In the genomic region with DNA sequence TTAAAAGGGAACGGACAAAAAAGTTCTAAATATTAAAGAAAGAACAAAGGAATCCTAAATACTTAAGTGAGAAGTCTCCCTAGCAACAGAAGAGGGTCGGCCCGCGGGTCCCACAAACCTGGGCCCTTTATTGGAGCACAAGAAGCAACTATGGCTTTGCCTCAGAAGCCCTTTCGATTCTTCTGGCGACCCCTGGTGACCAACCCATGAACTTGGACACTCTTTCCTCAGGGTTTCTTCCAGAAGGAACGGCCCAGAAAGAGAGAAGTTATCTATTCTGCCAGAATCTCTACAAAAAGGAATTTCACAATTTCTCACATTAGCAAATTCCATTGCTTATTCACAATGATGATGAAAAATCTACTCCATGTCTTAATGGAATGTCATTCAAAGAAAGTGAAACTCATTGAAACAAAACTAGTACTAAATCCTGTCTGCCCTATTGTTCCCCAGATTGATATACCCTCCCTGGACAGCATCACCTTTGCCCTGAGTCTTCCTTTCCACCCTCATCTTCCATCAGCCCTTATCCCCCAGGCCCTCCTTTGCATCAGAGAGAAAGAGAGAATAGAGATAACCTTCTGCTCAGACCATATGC, we compare ENCODE assay signal across 8 cellular contexts. TPM values are rescaled to one million over a fixed set of nuclear protein-coding genes. Genes with fewer than 3 reads are reported as not detected.
A peak's percentile ranks its signal among the peaks of the same experiment; 100 is the strongest.
DNase-seq lines count a peak whose midpoint lies in the region; ATAC-seq and TF ChIP-seq lines count a peak whose summit lies in the region.

No MANE protein-coding gene starts in this region.

- 17 to 19% (median 19%) methylated on average over 7 of the region's 7 CpGs for WGBS in heart left ventricle, 4 donors

- POLR2A ChIA-PET in BJ (lab: Charles Lee) = no interaction called here

- DNase-seq in BJ (ENCODE audit: low read depth) (no peak), NCI-H526 (lab: John Stamatoyannopoulos, UW) (peak; percentile 34 to 81), heart left ventricle (peak; percentile 51 to 72 (median 72)), posterior vena cava (ENCODE audit: low spot score) (peak; percentile 86)
- DNase-seq in activated T-cell treated with anti-CD3 and anti-CD28 coated beads, Interleukin-2, amount 50 U/mL, for 48 hours = peak; percentile 50 to 62

- CTCF ChIA-PET in BJ (lab: Yijun Ruan, JAX) = interaction anchor here (0.6 to 19.2 kb wide), 10 partner anchors 9 to 306 kb away, joined by 3 to 555 read pairs (median 4); partner anchors contain the start of gene TRIL

- ATAC-seq in GM19372 (IDR thresholded peaks at IDR 0.05; ENCODE audit: low read depth, unreplicated experiment) = peak; percentile 49
- ATAC-seq in heart left ventricle = peak in 3 of 4 donors; percentile 42 to 66 (median 55)
- no peak for ATAC-seq in GM18873 (IDR thresholded peaks at IDR 0.05; ENCODE audit: low FRiP score, unreplicated experiment)
- no peak for ATAC-seq in esophagus mucosa

- intact Hi-C loops in heart left ventricle (cut with DNase I) (loop anchor here in 8 of 10 donors (1.0 to 10.0 kb wide), 6 partner anchors 145 to 180 kb away; partner anchors contain the start of gene TRIL (in 5 of the 8)), posterior vena cava (cut with DNase I) (loop anchor here in 1 of 2 donors (10.0 kb wide), 1 partner anchor 148 kb away; the partner anchor contains the start of gene TRIL)

- H3K4me3 ChIP-seq in BJ (ENCODE audit: low read depth, low read length) (no peak overlapping the region), heart left ventricle (no peak overlapping the region)

- no peaks in the 10 kb centered on the region for H3K36me3 ChIP-seq in BJ (ENCODE audit: control insufficient read depth, insufficient read depth, low read length)
- no peaks in the 10 kb centered on the region for H3K36me3 ChIP-seq in heart left ventricle

- no peak for TF ChIP-seq POLR2A in heart left ventricle (IDR thresholded peaks at IDR 0.05)

- TF ChIP-seq CTCF in BJ (IDR thresholded peaks at IDR 0.05; ENCODE audit: insufficient read depth, low read depth, low read length) (peak; percentile 77), heart left ventricle (IDR thresholded peaks at IDR 0.05) (peak; percentile 55 to 83 (median 70))

- H3K4me1 ChIP-seq in heart left ventricle = peaks cover 0 to 33% (median 12%) of the 10 kb centered on the region in 12 donors

- H3K9me3 ChIP-seq in heart left ventricle = no peaks in the 10 kb centered on the region

- H3K27me3 ChIP-seq in BJ (ENCODE audit: control insufficient read depth, insufficient read depth, low read length) = peaks cover under 1% of the 10 kb centered on the region
- H3K27me3 ChIP-seq in heart left ventricle = no peaks in the 10 kb centered on the region

- no peak overlapping the region for H3K27ac ChIP-seq in heart left ventricle

RNA-seq across cellular contexts. Expression of gene CPVL, which starts 43.7 kb away (rescaled TPM):
- polyA plus RNA-seq in BJ (2011; rRNA removed) = not detected in 2 replicates
- polyA minus RNA-seq in BJ (2011; rRNA and poly(A)+ RNA removed) = not detected in 2 replicates
- total RNA-seq in heart left ventricle = 100 to 1,000 TPM in 7 of 9 donors, 10 to 100 TPM in 2; 68.8 to 247 (median 138) TPM
- 100 to 1,000 TPM; 118 to 134 TPM for polyA plus RNA-seq in heart left ventricle
- 10 to 100 TPM; 23.8 to 44.9 TPM for total RNA-seq in posterior vena cava
- total RNA-seq in esophagus mucosa = 5.0 TPM

Comparison
In these comparisons a context has a peak if more than half of its experiments do, and no peak if none do; other contexts are left out.
1. ATAC-seq: peak in GM19372 (single experiment) and heart left ventricle (3 of 4); none in GM18873 (single experiment) and esophagus mucosa (single experiment).